In genomic region chr15:67812232-67812631, GRCh38 we compare ENCODE assay signal across 29 cellular contexts. TPM values are rescaled to one million over a fixed set of nuclear protein-coding genes. Genes with fewer than 3 reads are reported as not detected.
DNase-seq lines count a peak whose midpoint lies in the region; ATAC-seq and TF ChIP-seq lines count a peak whose summit lies in the region.
"Had no signal": no experiment of that assay in that cellular context is flagged by ENCODE, and none has a peak within 500 bp of the region (broad histone marks: within the 10 kb centered on the region; RNA-seq: fewer than 3 reads in every experiment).

No MANE protein-coding gene starts in this region.

- H3K4me3 ChIP-seq in H7 (ENCODE audit: insufficient read depth, low read depth, low read length) (no peak overlapping the region), RWPE2 (ENCODE audit: severe bottlenecking) (no peak overlapping the region), skeletal muscle satellite cell (ENCODE audit: low read length) (no peak overlapping the region), gastrocnemius medialis (no peak overlapping the region), WERI-Rb-1 (ENCODE audit: low read depth, low read length) (no peak overlapping the region)
- H3K4me3 ChIP-seq: cardiac muscle cell, right lobe of liver had no signal

- in situ Hi-C loops in gastrocnemius medialis (cut with MboI; ENCODE audit: low sequenced_read_pairs in 4 of 4) = no loop called here

- H3K36me3 ChIP-seq in H7 (replicated peaks; ENCODE audit: control insufficient read depth, insufficient read depth, low read length) (no peaks in the 10 kb centered on the region), RWPE2 (ENCODE audit: low read depth) (no peaks in the 10 kb centered on the region), skeletal muscle satellite cell (ENCODE audit: insufficient read depth, low read length) (no peaks in the 10 kb centered on the region), gastrocnemius medialis (no peaks in the 10 kb centered on the region), WERI-Rb-1 (no peaks in the 10 kb centered on the region)
- H3K36me3 ChIP-seq: cardiac muscle cell, neutrophil, right lobe of liver had no signal

- DNase-seq in H7 = peak; percentile 70
- DNase-seq in RWPE2 (ENCODE audit: low spot score) = peak; percentile 70
- DNase-seq in ecto neural progenitor cell (ENCODE audit: low spot score) = peak; percentile 43
- DNase-seq in gastrocnemius medialis = no peak
- DNase-seq in WERI-Rb-1 = no peak
- DNase-seq: activated CD4-positive, alpha-beta memory T cell treated with anti-CD3 and anti-CD28 coated beads, Interleukin-2, amount 10 ng/mL, durations not matched to agents 7 days and 5 days; activated CD4-positive, alpha-beta T cell treated with anti-CD3 and anti-CD28 coated beads for 1 hour; activated naive CD4-positive, alpha-beta T cell treated with anti-CD3 and anti-CD28 coated beads, Interleukin-2, amount 50 U/mL, for 16 hours; cortex of kidney; kidney; naive B cell; NCI-H446; RPMI8226; SK-N-SH; stimulated activated CD4-positive, alpha-beta T cell treated with anti-CD3 and anti-CD28 coated beads, Interleukin-15, amount 100 ng/mL, for 24 hours; stimulated activated naive B cell treated with anti-CD40 and anti-IgM and Interleukin-4, amounts not matched to agents 10 μg/mL and 1 μg/mL and 100 μg/mL, for 72 hours; substantia nigra; T-helper 17 cell had no signal

- no peak for TF ChIP-seq POLR2A in gastrocnemius medialis (IDR thresholded peaks at IDR 0.05)

- no peaks in the 10 kb centered on the region for H3K9me3 ChIP-seq in RWPE2 (ENCODE audit: severe bottlenecking)
- no peaks in the 10 kb centered on the region for H3K9me3 ChIP-seq in skeletal muscle satellite cell (replicated peaks; ENCODE audit: low read length)
- H3K9me3 ChIP-seq in gastrocnemius medialis = peaks cover 0 to 4% (median 0%) of the 10 kb centered on the region in 3 donors
- peaks cover 3% of the 10 kb centered on the region for H3K9me3 ChIP-seq in WERI-Rb-1 (ENCODE audit: severe bottlenecking)
- H3K9me3 ChIP-seq: neutrophil, right lobe of liver, SK-N-SH had no signal

- H3K4me1 ChIP-seq in RWPE2 (ENCODE audit: insufficient read depth, poor library complexity, severe bottlenecking) = no peaks in the 10 kb centered on the region
- H3K4me1 ChIP-seq in skeletal muscle satellite cell (ENCODE audit: control insufficient read depth, insufficient read depth, low read length) = no peaks in the 10 kb centered on the region
- H3K4me1 ChIP-seq in gastrocnemius medialis = no peaks in the 10 kb centered on the region
- H3K4me1 ChIP-seq: right lobe of liver had no signal

- no peak for ATAC-seq in RWPE2 (ENCODE audit: low read depth)
- no peak for ATAC-seq in gastrocnemius medialis
- ATAC-seq in GM18868 (IDR thresholded peaks at IDR 0.05; ENCODE audit: unreplicated experiment) = no peak
- ATAC-seq: right lobe of liver; stimulated activated naive B cell treated with anti-CD40 and anti-IgM and Interleukin-4, amounts not matched to agents 10 μg/mL and 1 μg/mL and 100 μg/mL, for 72 hours; T-helper 17 cell had no signal

- H3K27ac ChIP-seq in RWPE2 (ENCODE audit: poor library complexity, severe bottlenecking) = no peak overlapping the region
- H3K27ac ChIP-seq in gastrocnemius medialis = no peak overlapping the region
- H3K27ac ChIP-seq in WERI-Rb-1 = no peak overlapping the region
- H3K27ac ChIP-seq: C4-2B, cardiac muscle cell, neutrophil, right lobe of liver had no signal

- H3K27me3 ChIP-seq in H7 (ENCODE audit: control insufficient read depth, insufficient read depth, low read length) (peaks cover 1% of the 10 kb centered on the region), RWPE2 (ENCODE audit: insufficient read depth, poor library complexity, severe bottlenecking) (peaks cover 12% of the 10 kb centered on the region), skeletal muscle satellite cell (ENCODE audit: control insufficient read depth, insufficient read depth, low read length) (peaks cover 16% of the 10 kb centered on the region), gastrocnemius medialis (peaks cover 0 to 16% (median 12%) of the 10 kb centered on the region in 3 donors), WERI-Rb-1 (ENCODE audit: insufficient read depth, low read depth, severe bottlenecking) (no peaks in the 10 kb centered on the region)
- H3K27me3 ChIP-seq: right lobe of liver had no signal

- H3K4me2 ChIP-seq in skeletal muscle satellite cell (ENCODE audit: low read length) = peak overlapping the region; percentile 11
- H3K4me2 ChIP-seq: SK-N-SH had no signal

- TF ChIP-seq CTCF in RWPE2 (IDR thresholded peaks at IDR 0.05; ENCODE audit: poor library complexity, severe bottlenecking) = no peak
- TF ChIP-seq CTCF in gastrocnemius medialis (IDR thresholded peaks at IDR 0.05 in 4 of 5, conservative IDR thresholded peaks at IDR 0.05 in 1 of 5) = no peak
- TF ChIP-seq CTCF in WERI-Rb-1 (IDR thresholded peaks at IDR 0.05; ENCODE audit: low read depth, low read length) = no peak

- no peak overlapping the region for H3K9ac ChIP-seq in skeletal muscle satellite cell (ENCODE audit: low read depth, low read length)
- H3K9ac ChIP-seq: SK-N-SH had no signal

- intact Hi-C loops in gastrocnemius medialis (cut with DNase I; ENCODE audit: low total_unique reads) = no loop called here

RNA-seq across cellular contexts. Expression of gene SKOR1, which starts 13.1 kb away (rescaled TPM):
- 0.11 TPM in 1 of 2 replicates, not detected in the other for total RNA-seq in H7 (2014; rRNA removed; shearing (Covaris generic))
- under 0.01 TPM in 1 of 2 replicates, not detected in the other for total RNA-seq in skeletal muscle satellite cell (2012; rRNA removed)
- total RNA-seq in gastrocnemius medialis = 1 to 10 TPM in 1 of 4 donors, under 1 TPM in 3; 0.13 to 2.1 (median 0.25) TPM

RNA-seq across cellular contexts. Expression of gene RNU6-1, which starts 27.6 kb away (rescaled TPM):
- not detected in 2 replicates for total RNA-seq in H7 (2014; rRNA removed; shearing (Covaris generic))
- total RNA-seq in skeletal muscle satellite cell (2012; rRNA removed) = not detected in 2 replicates
- not detected for total RNA-seq in gastrocnemius medialis
- total RNA-seq: activated CD4-positive, alpha-beta memory T cell treated with anti-CD3 and anti-CD28 coated beads, Interleukin-2, amount 10 ng/mL, durations not matched to agents 7 days and 5 days; activated T-helper 1 cell treated with anti-CD3 and anti-CD28 coated beads, Interleukin-12 subunit alpha, Interleukin-12 subunit beta, Interleukin-2, Interleukin-4 antibody, amounts not matched to agents 30 ng/mL and 10 ng/mL and 1 ng/mL, durations not matched to agents 14 hours and 24 hours and 36 hours; aorta; cardiac muscle cell; kidney; liver; mesothelial cell of epicardium; progenitor cell of endocrine pancreas; right lobe of liver; T-helper 17 cell had no signal

Comparison
In these comparisons a context has a peak if more than half of its experiments do, and no peak if none do; other contexts are left out.
1. DNase-seq: peak in H7 (single experiment), RWPE2 (single experiment) and ecto neural progenitor cell (single experiment); none in gastrocnemius medialis (0 of 2) and WERI-Rb-1 (single experiment).